Comparison of ENCODE assay signal across 31 cellular contexts in the genomic region with DNA sequence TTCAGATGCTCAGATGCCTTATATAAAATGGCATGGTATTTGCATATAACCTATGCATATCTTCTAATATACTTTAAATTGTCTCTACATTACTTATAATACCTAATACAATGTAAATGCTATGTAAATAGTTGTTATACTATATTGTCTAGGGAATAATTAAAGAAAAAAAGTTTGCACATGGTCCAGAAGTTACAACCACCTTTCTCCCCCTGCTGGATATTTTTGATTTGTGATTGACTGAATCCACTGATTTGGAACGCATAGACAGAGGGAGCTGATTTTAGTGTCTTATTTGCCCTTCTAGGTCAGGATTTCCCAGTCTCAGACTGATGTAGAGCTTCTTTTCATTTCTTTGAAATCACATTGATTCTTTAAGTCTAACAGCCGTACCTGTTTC. TPM values are rescaled to one million over a fixed set of nuclear protein-coding genes. Genes with fewer than 3 reads are reported as not detected.
A peak's percentile ranks its signal among the peaks of the same experiment; 100 is the strongest.
DNase-seq lines count a peak whose midpoint lies in the region; ATAC-seq, FAIRE-seq and TF ChIP-seq lines count a peak whose summit lies in the region.
"Had no signal": no experiment of that assay in that cellular context is flagged by ENCODE, and none has a peak within 500 bp of the region (broad histone marks: within the 10 kb centered on the region; RNA-seq: fewer than 3 reads in every experiment).

No MANE protein-coding gene starts in this region.

- POLR2A ChIA-PET in CD4-positive, alpha-beta T cell (lab: Charles Lee) = no interaction called here

- peaks cover 13% of the 10 kb centered on the region for H3K36me3 Mint-ChIP-seq in CD4-positive, alpha-beta T cell (ENCODE audit: low read depth)

- intact Hi-C loops in CD4-positive, alpha-beta T cell (cut with DNase I, micrococcal nuclease) = loop anchor here (5.0 kb wide), 1 partner anchor 86 kb away; no protein-coding TSS in a partner anchor
- intact Hi-C loops in sciatic nerve (cut with DNase I) = no loop called here

- H3K4me2 ChIP-seq in Karpas-422 (ENCODE audit: low read depth, low read length, poor library complexity, severe bottlenecking) = no peak overlapping the region

- no peak overlapping the region for H3K27ac Mint-ChIP-seq in CD4-positive, alpha-beta T cell
- H3K27ac Mint-ChIP-seq: activated B cell treated with CpG ODN at 0.5 μM for 24 hours; activated CD4-positive, alpha-beta T cell treated with anti-CD3 and anti-CD28 coated beads, Interleukin-2, amount 10 ng/mL, durations not matched to agents 7 days and 5 days; activated naive CD8-positive, alpha-beta T cell treated with anti-CD3 and anti-CD28 coated beads, Interleukin-2, amount 10 ng/mL, durations not matched to agents 7 days and 5 days; stimulated activated effector memory CD8-positive, alpha-beta T cell treated with anti-CD3 and anti-CD28 coated beads, Interleukin-12 subunit alpha, Interleukin-12 subunit beta, amount 100 ng/mL, for 72 hours had no signal

- H4K20me1 ChIP-seq in Karpas-422 (ENCODE audit: insufficient read depth, low read depth, low read length) = no peaks in the 10 kb centered on the region

- no peaks in the 10 kb centered on the region for H3K9me3 ChIP-seq in CD4-positive, alpha-beta T cell (ENCODE audit: control insufficient read depth, low read length)
- H3K9me3 ChIP-seq in Karpas-422 (ENCODE audit: low read length) = peaks cover 12% of the 10 kb centered on the region
- H3K9me3 ChIP-seq: ascending aorta, heart left ventricle had no signal

- no peaks in the 10 kb centered on the region for H3K9me3 Mint-ChIP-seq in CD4-positive, alpha-beta T cell
- H3K9me3 Mint-ChIP-seq: activated B cell treated with CpG ODN at 0.5 μM for 24 hours; activated naive CD8-positive, alpha-beta T cell treated with anti-CD3 and anti-CD28 coated beads, Interleukin-2, amount 10 ng/mL, durations not matched to agents 7 days and 5 days; stimulated activated effector memory CD8-positive, alpha-beta T cell treated with anti-CD3 and anti-CD28 coated beads, Interleukin-12 subunit alpha, Interleukin-12 subunit beta, amount 100 ng/mL, for 72 hours; T-cell had no signal

- H3K4me1 Mint-ChIP-seq in CD4-positive, alpha-beta T cell (ENCODE audit: low read depth) = peaks cover 68% of the 10 kb centered on the region

- no peaks in the 10 kb centered on the region for H3K27me3 ChIP-seq in CD4-positive, alpha-beta T cell (ENCODE audit: control insufficient read depth, insufficient read depth, low read length)
- H3K27me3 ChIP-seq in Karpas-422 (ENCODE audit: low read length) = no peaks in the 10 kb centered on the region
- H3K27me3 ChIP-seq: ascending aorta, cardiac muscle cell, heart left ventricle had no signal

- peak; percentile 22 for TF ChIP-seq CTCF in CD4-positive, alpha-beta T cell (IDR thresholded peaks at IDR 0.05)
- TF ChIP-seq CTCF in epithelial cell of proximal tubule (conservative IDR thresholded peaks at IDR 0.05; ENCODE audit: low read depth, low read length) (peak; percentile 22), omental fat pad (IDR thresholded peaks at IDR 0.05) (no peak)

- no peaks in the 10 kb centered on the region for H3K9me2 ChIP-seq in Karpas-422 (replicated peaks; ENCODE audit: insufficient read depth, low read length)

- H2AFZ ChIP-seq in Karpas-422 (ENCODE audit: low read length) = no peak overlapping the region

- no peaks in the 10 kb centered on the region for H3K4me1 ChIP-seq in Karpas-422 (ENCODE audit: low read length)
- H3K4me1 ChIP-seq: ascending aorta had no signal

- FAIRE-seq in A204.1 (lab: Jason Lieb, UNC) = peak; percentile 21

- H3K36me3 ChIP-seq in Karpas-422 (ENCODE audit: insufficient read depth, low read length) = no peaks in the 10 kb centered on the region
- H3K36me3 ChIP-seq: ascending aorta, cardiac muscle cell had no signal

- H3K4me3 Mint-ChIP-seq in CD4-positive, alpha-beta T cell = no peak overlapping the region
- H3K4me3 Mint-ChIP-seq: activated B cell treated with CpG ODN at 0.5 μM for 24 hours; activated CD4-positive, alpha-beta T cell treated with anti-CD3 and anti-CD28 coated beads, Interleukin-2, amount 10 ng/mL, durations not matched to agents 7 days and 5 days; activated naive CD8-positive, alpha-beta T cell treated with anti-CD3 and anti-CD28 coated beads, Interleukin-2, amount 10 ng/mL, durations not matched to agents 7 days and 5 days; stimulated activated effector memory CD8-positive, alpha-beta T cell treated with anti-CD3 and anti-CD28 coated beads, Interleukin-12 subunit alpha, Interleukin-12 subunit beta, amount 100 ng/mL, for 72 hours; T-cell had no signal

- H3K4me3 ChIP-seq in epithelial cell of proximal tubule (ENCODE audit: low read depth, low read length) (no peak overlapping the region), Karpas-422 (ENCODE audit: low read length) (no peak overlapping the region)
- H3K4me3 ChIP-seq: ascending aorta, cardiac muscle cell, coronary artery, heart left ventricle had no signal

- no peaks in the 10 kb centered on the region for H3K79me2 ChIP-seq in Karpas-422 (ENCODE audit: low read length)

- H3K27me3 Mint-ChIP-seq in CD4-positive, alpha-beta T cell = no peaks in the 10 kb centered on the region
- H3K27me3 Mint-ChIP-seq: activated B cell treated with CpG ODN at 0.5 μM for 24 hours; activated CD4-positive, alpha-beta T cell treated with anti-CD3 and anti-CD28 coated beads, Interleukin-2, amount 10 ng/mL, durations not matched to agents 7 days and 5 days; activated naive CD8-positive, alpha-beta T cell treated with anti-CD3 and anti-CD28 coated beads, Interleukin-2, amount 10 ng/mL, durations not matched to agents 7 days and 5 days; T-cell had no signal

- H3K9ac ChIP-seq in Karpas-422 (ENCODE audit: low read length) = no peak overlapping the region

- no peak for ATAC-seq in CD4-positive, alpha-beta T cell (ENCODE audit: poor library complexity)
- ATAC-seq in sciatic nerve = no peak
- ATAC-seq in omental fat pad (ENCODE audit: low FRiP score) = no peak
- ATAC-seq: heart left ventricle; left ventricle myocardium superior; stimulated activated effector memory CD8-positive, alpha-beta T cell treated with anti-CD3 and anti-CD28 coated beads, Interleukin-12 subunit alpha, Interleukin-12 subunit beta, amount 100 ng/mL, for 72 hours; T-cell had no signal

- no peak for DNase-seq in CD4-positive, alpha-beta T cell
- DNase-seq in NAMALWA (ENCODE audit: low spot score) (peak; percentile 8), epithelial cell of proximal tubule (ENCODE audit: low read depth) (no peak), MV-4-11 (lab: John Stamatoyannopoulos, UW) (no peak), Karpas-422 (no peak), sciatic nerve (ENCODE audit: low spot score) (no peak), omental fat pad (ENCODE audit: low spot score) (no peak)
- DNase-seq: activated B cell treated with CpG ODN at 0.5 μM for 24 hours; activated CD4-positive, alpha-beta T cell treated with anti-CD3 and anti-CD28 coated beads, Interleukin-2, amount 10 ng/mL, durations not matched to agents 7 days and 5 days; activated effector memory CD4-positive, alpha-beta T cell treated with Interleukin-2 at 50 U/mL for 16 hours; activated naive CD8-positive, alpha-beta T cell treated with anti-CD3 and anti-CD28 coated beads, Interleukin-2, amount 10 ng/mL, durations not matched to agents 7 days and 5 days; Calu3; effector CD8-positive, alpha-beta T cell; erythroblast; H7; heart left ventricle; islet precursor cell; left ventricle myocardium superior; NCI-H187; NCI-H446 treated with DMSO at 0.1 percent for 48 hours; NCI-H774; stimulated activated CD4-positive, alpha-beta T cell treated with anti-CD3 and anti-CD28 coated beads, Interleukin-15, amount 100 ng/mL, for 24 hours; substantia nigra; T-cell; trophoblast cell had no signal

- CTCF ChIA-PET in CD4-positive, alpha-beta T cell (lab: Charles Lee) = interaction anchor here (1.6 to 1.7 kb wide), 2 partner anchors 36 to 88 kb away, joined by 3 to 6 read pairs; no protein-coding TSS in a partner anchor

- no peak overlapping the region for H3K27ac ChIP-seq in CD4-positive, alpha-beta T cell (ENCODE audit: low read depth, low read length)
- no peak overlapping the region for H3K27ac ChIP-seq in Karpas-422 (ENCODE audit: low read length)
- H3K27ac ChIP-seq: ascending aorta, C4-2B, cardiac muscle cell, coronary artery, heart left ventricle had no signal

RNA-seq across cellular contexts. Expression of gene MDFIC, which starts 31.8 kb away (rescaled TPM):
- 10 to 100 TPM; 25.9 to 27.1 TPM for total RNA-seq in CD4-positive, alpha-beta T cell
- total RNA-seq in epithelial cell of proximal tubule = 19.9 and 24.8 TPM in 2 replicates
- total RNA-seq in Karpas-422 (2014; rRNA removed; shearing (Covaris generic); ENCODE audit: low replicate concordance) = not detected in 2 replicates
- total RNA-seq in sciatic nerve = 60.7 TPM
- total RNA-seq in omental fat pad = 100 to 1,000 TPM in 1 of 4 donors, 10 to 100 TPM in 3; 46.7 to 176 (median 79.2) TPM

Comparison
In these comparisons a context has a peak if more than half of its experiments do, and no peak if none do; other contexts are left out.
1. CTCF ChIP-seq: peak in CD4-positive, alpha-beta T cell (single experiment) and epithelial cell of proximal tubule (single experiment); none in omental fat pad (0 of 3).
2. RNA of gene MDFIC, which starts 31.8 kb away (total RNA-seq): 46.7 to 176 TPM in omental fat pad, 60.7 TPM in sciatic nerve (single experiment), 25.9 to 27.1 TPM in CD4-positive, alpha-beta T cell and 19.9 to 24.8 TPM in epithelial cell of proximal tubule; not detected in Karpas-422; every median in the first group is over 10 times any median in the second.